8 cellular contexts compared by ENCODE assay signal in genomic region chr13:102845289-102845629, GRCh38. TPM values are rescaled to one million over a fixed set of nuclear protein-coding genes. Genes with fewer than 3 reads are reported as not detected.
DNase-seq lines count a peak whose midpoint lies in the region; ATAC-seq, FAIRE-seq and TF ChIP-seq lines count a peak whose summit lies in the region.

No MANE protein-coding gene starts in this region.

- H3K27ac Mint-ChIP-seq in Caco-2 (ENCODE audit: unreplicated experiment): peak overlapping the region; percentile 92

- POLR2A ChIA-PET in Caco-2 (lab: Charles Lee) (interaction anchor here (1.0 to 1.6 kb wide), 4 partner anchors 44 to 249 kb away, joined by 3 to 12 read pairs (median 10); partner anchors contain the start of genes TEX30 and TPP2), endothelial cell of umbilical vein (lab: Charles Lee) (interaction anchor here (1.3 to 1.4 kb wide), 2 partner anchors 72 to 248 kb away, joined by 4 to 5 read pairs; partner anchors contain the start of genes TEX30 and TPP2)

- no peaks in the 10 kb centered on the region for H3K36me3 ChIP-seq in Caco-2 (ENCODE audit: control insufficient read depth, insufficient read depth, low read length)
- H3K36me3 ChIP-seq in MM.1S (replicated peaks; ENCODE audit: insufficient read depth, low read length): no peaks in the 10 kb centered on the region
- H3K36me3 ChIP-seq in endothelial cell of umbilical vein (ENCODE audit: control insufficient read depth in 2 of 2, extremely low read depth in 1 of 2, insufficient read depth in 2 of 2, low read length in 2 of 2): no peaks in the 10 kb centered on the region
- H3K36me3 ChIP-seq in ovary: no peaks in the 10 kb centered on the region

- H3K9ac ChIP-seq in MM.1S (ENCODE audit: low read length) (peak overlapping the region; percentile 96), endothelial cell of umbilical vein (replicated peaks; ENCODE audit: extremely low read depth, insufficient read depth, low read length) (peak overlapping the region; percentile 83)

- H3K4me3 ChIP-seq in Caco-2 (ENCODE audit: low read depth, low read length) (peak overlapping the region; percentile 70), MM.1S (ENCODE audit: low read length) (peak overlapping the region; percentile 96), endothelial cell of umbilical vein (replicated peaks in 1 of 3; ENCODE audit: insufficient read depth in 1 of 3, low read depth in 1 of 3, low read length in 3 of 3) (peak overlapping the region; percentile 75 to 97 (median 87)), ovary (peak overlapping the region; percentile 99)

- FAIRE-seq in endothelial cell of umbilical vein (lab: Jason Lieb, UNC): no peak

- peak overlapping the region; percentile 98 for H3K27ac ChIP-seq in MM.1S (ENCODE audit: low read length)
- peak overlapping the region; percentile 78 for H3K27ac ChIP-seq in endothelial cell of umbilical vein (ENCODE audit: insufficient read depth, low read depth, low read length)
- peak overlapping the region; percentile 79 to 94 for H3K27ac ChIP-seq in ovary

- peaks cover 9% of the 10 kb centered on the region for H3K36me3 Mint-ChIP-seq in Caco-2 (ENCODE audit: insufficient read depth, unreplicated experiment)

- H2AFZ ChIP-seq in MM.1S (ENCODE audit: low read length) (peak overlapping the region; percentile 65), endothelial cell of umbilical vein (ENCODE audit: low read depth, low read length) (peak overlapping the region; percentile 82)

- ATAC-seq in GM21825 (IDR thresholded peaks at IDR 0.05; ENCODE audit: unreplicated experiment): peak; percentile 16

- dilution Hi-C loops in endothelial cell of umbilical vein (cut with MboI; ENCODE audit: extremely low pct_ligation_motif_present, low sequenced_read_pairs): no loop called here

- H3K9me3 Mint-ChIP-seq in Caco-2 (ENCODE audit: unreplicated experiment): no peaks in the 10 kb centered on the region

- TF ChIP-seq CTCF in Caco-2 (IDR thresholded peaks at IDR 0.05; ENCODE audit: insufficient read depth in 1 of 2, low read depth in 1 of 2, low read length in 1 of 2, severe bottlenecking in 1 of 2, unreplicated experiment in 1 of 2) (no peak), MM.1S (IDR thresholded peaks at IDR 0.05; ENCODE audit: low read length) (no peak), endothelial cell of umbilical vein (IDR thresholded peaks at IDR 0.05; ENCODE audit: extremely low read depth in 1 of 2, insufficient read depth in 1 of 2, low read depth in 1 of 2, low read length in 2 of 2) (no peak), ovary (IDR thresholded peaks at IDR 0.05) (no peak)

- H3K9me1 ChIP-seq in endothelial cell of umbilical vein (replicated peaks; ENCODE audit: control insufficient read depth, extremely low read depth, insufficient read depth, low read length): no peaks in the 10 kb centered on the region

- no peaks in the 10 kb centered on the region for H3K27me3 ChIP-seq in Caco-2 (replicated peaks; ENCODE audit: control insufficient read depth, insufficient read depth, low read length)
- H3K27me3 ChIP-seq in MM.1S (replicated peaks; ENCODE audit: insufficient read depth, low read length): no peaks in the 10 kb centered on the region
- no peaks in the 10 kb centered on the region for H3K27me3 ChIP-seq in endothelial cell of umbilical vein (ENCODE audit: control insufficient read depth in 2 of 2, insufficient read depth in 2 of 2, low read length in 2 of 2)
- H3K27me3 ChIP-seq in ovary: no peaks in the 10 kb centered on the region

- H3F3A ChIP-seq in MM.1S (ENCODE audit: insufficient read depth, low read length): peaks cover 21% of the 10 kb centered on the region

- no peaks in the 10 kb centered on the region for H3K9me2 ChIP-seq in MM.1S (replicated peaks; ENCODE audit: insufficient read depth, low read length)

- H3K4me1 Mint-ChIP-seq in Caco-2 (ENCODE audit: low read depth, unreplicated experiment): no peaks in the 10 kb centered on the region

- H4K20me1 ChIP-seq in MM.1S (ENCODE audit: insufficient read depth, low read length) (no peaks in the 10 kb centered on the region), endothelial cell of umbilical vein (replicated peaks; ENCODE audit: control insufficient read depth, extremely low read depth, insufficient read depth, low read length) (no peaks in the 10 kb centered on the region)

- H3K27me3 Mint-ChIP-seq in Caco-2 (ENCODE audit: insufficient read depth, unreplicated experiment): no peaks in the 10 kb centered on the region

- CTCF ChIA-PET in Caco-2 (lab: Charles Lee) (interaction anchor here (0.7 to 1.8 kb wide), 6 partner anchors 45 to 264 kb away, joined by 3 to 13 read pairs (median 6); partner anchors contain the start of gene TEX30), endothelial cell of umbilical vein (lab: Charles Lee) (interaction anchor here (0.9 to 2.4 kb wide), 8 partner anchors 25 to 289 kb away, joined by 3 to 17 read pairs (median 10); partner anchors contain the start of genes BIVM, POGLUT2, TEX30 and TPP2)

- peak overlapping the region; percentile 72 for H3K4me2 ChIP-seq in MM.1S (ENCODE audit: low read depth, low read length)
- H3K4me2 ChIP-seq in endothelial cell of umbilical vein (ENCODE audit: insufficient read depth, low read length): peak overlapping the region; percentile 92

- peaks cover 37% of the 10 kb centered on the region for H3K79me2 ChIP-seq in MM.1S (ENCODE audit: low read length)
- peaks cover 19% of the 10 kb centered on the region for H3K79me2 ChIP-seq in endothelial cell of umbilical vein (ENCODE audit: control insufficient read depth, insufficient read depth, low read length)

- peak overlapping the region; percentile 77 for H3K4me3 Mint-ChIP-seq in Caco-2 (ENCODE audit: unreplicated experiment)

- 1% methylated on average over 13 of the region's 13 CpGs for WGBS in ovary, 3 donors

- TF ChIP-seq EP300 in ovary (IDR thresholded peaks at IDR 0.05): no peak

- no peaks in the 10 kb centered on the region for H3K9me3 ChIP-seq in Caco-2
- no peaks in the 10 kb centered on the region for H3K9me3 ChIP-seq in MM.1S (replicated peaks; ENCODE audit: insufficient read depth, low read length)
- H3K9me3 ChIP-seq in endothelial cell of umbilical vein (replicated peaks; ENCODE audit: control insufficient read depth, insufficient read depth, low read length): no peaks in the 10 kb centered on the region
- H3K9me3 ChIP-seq in ovary: no peaks in the 10 kb centered on the region

- TSS peak; percentile 96 for BruUV-seq in Caco-2 (replicated peaks; lab: Mats Ljungman, UMichigan)
- BruUV-seq in endothelial cell of umbilical vein (replicated peaks; lab: Mats Ljungman, UMichigan): TSS peak; percentile 93

- DNase-seq in Caco-2 (no peak), MM.1S (no peak), endothelial cell of umbilical vein (ENCODE audit: low read depth, low spot score) (no peak), ovary (no peak), ureter (ENCODE audit: low spot score) (no peak), HT-29 (ENCODE audit: low spot score) (no peak), DMS153 treated with DMSO at 0.1 percent for 48 hours (lab: John Stamatoyannopoulos, UW; ENCODE audit: unreplicated experiment) (no peak)

- TF ChIP-seq POLR2A in endothelial cell of umbilical vein (IDR thresholded peaks at IDR 0.05; ENCODE audit: low read depth, low read length) (no peak), ovary (IDR thresholded peaks at IDR 0.05) (no peak)

- intact Hi-C loops in Caco-2 (cut with micrococcal nuclease; ENCODE audit: unreplicated experiment) (loop anchor here (1.0 to 5.0 kb wide), 3 partner anchors 193 to 383 kb away; partner anchors contain the start of gene TPP2), endothelial cell of umbilical vein (cut with micrococcal nuclease) (loop anchor here (1.0 to 10.0 kb wide), 7 partner anchors 45 to 1390 kb away; partner anchors contain the start of genes ITGBL1 and TPP2), ovary (cut with DNase I) (loop anchor here in 2 of 4 donors (5.0 to 10.0 kb wide), 2 partner anchors 50 to 263 kb away; partner anchors contain the start of genes BIVM (in 1 of the 2) and POGLUT2 (in 1 of the 2))

- no peaks in the 10 kb centered on the region for H3K4me1 ChIP-seq in Caco-2
- peaks cover 6% of the 10 kb centered on the region for H3K4me1 ChIP-seq in MM.1S (ENCODE audit: low read length)
- H3K4me1 ChIP-seq in endothelial cell of umbilical vein (ENCODE audit: control insufficient read depth, extremely low read depth, insufficient read depth, low read length): peaks cover 7% of the 10 kb centered on the region
- H3K4me1 ChIP-seq in ovary (ENCODE audit: insufficient read depth): peaks cover 2% of the 10 kb centered on the region

RNA-seq across cellular contexts. Expression of gene ERCC5, which starts 0.6 kb away (rescaled TPM):
- total RNA-seq in Caco-2 (2022) (29.9 and 31.4 TPM in 2 replicates), endothelial cell of umbilical vein (36.0 and 40.1 TPM in 2 replicates), ovary (10 to 100 TPM; 38.4 to 65.2 (median 46.1) TPM), ureter (69.5 TPM)
- polyA plus RNA-seq in endothelial cell of umbilical vein (6.7 and 12.5 TPM in 2 replicates), ovary (10 to 100 TPM; 40.8 to 49.6 TPM)
- 16.7 and 17.7 TPM in 2 replicates for polyA plus RNA-seq in endothelial cell of umbilical vein (2011; cell fraction: cytosol; rRNA removed)
- 49.2 and 72.1 TPM in 2 replicates for polyA plus RNA-seq in endothelial cell of umbilical vein (2011; cell fraction: nucleus; rRNA removed)
- polyA plus RNA-seq in endothelial cell of umbilical vein (2012): 32.0 and 39.8 TPM in 2 replicates
- polyA minus RNA-seq in endothelial cell of umbilical vein: 8.7 and 13.8 TPM in 2 replicates
- polyA minus RNA-seq in endothelial cell of umbilical vein (2011; cell fraction: cytosol; rRNA and poly(A)+ RNA removed): 8.1 TPM
- polyA minus RNA-seq in endothelial cell of umbilical vein (2011; cell fraction: nucleus; rRNA and poly(A)+ RNA removed): 19.4 and 25.5 TPM in 2 replicates
- total RNA-seq in HT-29 (2014; rRNA removed; shearing (Covaris generic)): 33.1 and 33.8 TPM in 2 replicates

RNA-seq across cellular contexts. Expression of gene BIVM, which starts 46.3 kb away (rescaled TPM):
- 14.9 and 19.1 TPM in 2 replicates for total RNA-seq in Caco-2 (2022)
- total RNA-seq in endothelial cell of umbilical vein: 20.3 TPM in 2 replicates
- polyA plus RNA-seq in endothelial cell of umbilical vein: 6.5 and 7.7 TPM in 2 replicates
- polyA plus RNA-seq in endothelial cell of umbilical vein (2011; cell fraction: cytosol; rRNA removed): 7.0 and 7.8 TPM in 2 replicates
- polyA plus RNA-seq in endothelial cell of umbilical vein (2011; cell fraction: nucleus; rRNA removed): 21.7 and 30.3 TPM in 2 replicates
- polyA plus RNA-seq in endothelial cell of umbilical vein (2012): 11.0 and 11.6 TPM in 2 replicates
- 6.0 and 7.3 TPM in 2 replicates for polyA minus RNA-seq in endothelial cell of umbilical vein
- polyA minus RNA-seq in endothelial cell of umbilical vein (2011; cell fraction: cytosol; rRNA and poly(A)+ RNA removed): 5.0 TPM
- 15.4 and 19.5 TPM in 2 replicates for polyA minus RNA-seq in endothelial cell of umbilical vein (2011; cell fraction: nucleus; rRNA and poly(A)+ RNA removed)
- total RNA-seq in ovary: 10 to 100 TPM; 10.4 to 25.0 (median 21.9) TPM
- 10 to 100 TPM; 10.8 to 13.2 TPM for polyA plus RNA-seq in ovary
- 17.2 TPM for total RNA-seq in ureter
- 1.4 and 2.3 TPM in 2 replicates for total RNA-seq in HT-29 (2014; rRNA removed; shearing (Covaris generic))

RNA-seq across cellular contexts. Expression of gene POGLUT2, which starts 46.5 kb away (rescaled TPM):
- total RNA-seq in Caco-2 (2022) (12.0 and 20.1 TPM in 2 replicates), endothelial cell of umbilical vein (22.5 and 22.7 TPM in 2 replicates), ovary (1 to 10 TPM; 4.5 to 8.1 (median 6.3) TPM), ureter (2.2 TPM)
- polyA plus RNA-seq in endothelial cell of umbilical vein (14.5 and 17.9 TPM in 2 replicates), ovary (10 to 100 TPM in 1 of 2 donors, 1 to 10 TPM in 1; 8.3 to 13.0 TPM)
- polyA plus RNA-seq in endothelial cell of umbilical vein (2011; cell fraction: cytosol; rRNA removed): 17.7 and 17.9 TPM in 2 replicates
- polyA plus RNA-seq in endothelial cell of umbilical vein (2011; cell fraction: nucleus; rRNA removed): 11.0 and 13.1 TPM in 2 replicates
- polyA plus RNA-seq in endothelial cell of umbilical vein (2012): 26.2 and 31.5 TPM in 2 replicates
- polyA minus RNA-seq in endothelial cell of umbilical vein: 10.1 and 10.9 TPM in 2 replicates
- polyA minus RNA-seq in endothelial cell of umbilical vein (2011; cell fraction: cytosol; rRNA and poly(A)+ RNA removed): 8.0 TPM
- polyA minus RNA-seq in endothelial cell of umbilical vein (2011; cell fraction: nucleus; rRNA and poly(A)+ RNA removed): 3.3 and 6.8 TPM in 2 replicates
- 0.99 and 1.2 TPM in 2 replicates for total RNA-seq in HT-29 (2014; rRNA removed; shearing (Covaris generic))
